In genomic region chr1:3796215-3797193, GRCh38 we compare ENCODE assay signal across 8 cellular contexts. TPM values are rescaled to one million over a fixed set of nuclear protein-coding genes. Genes with fewer than 3 reads are reported as not detected.
A peak's percentile ranks its signal among the peaks of the same experiment; 100 is the strongest.
DNase-seq lines count a peak whose midpoint lies in the region; ATAC-seq and TF ChIP-seq lines count a peak whose summit lies in the region.

TSS of gene LRRC47 (minus strand) at chr1:3796498. CDS start at chr1:3796476, 22 bp downstream.

- peaks cover 2% of the 10 kb centered on the region for H3K27me3 ChIP-seq in kidney epithelial cell (ENCODE audit: control insufficient read depth, insufficient read depth, low read length)

- DNase-seq in AG10803 (ENCODE audit: low read depth) (peak; percentile 88), NCI-H524 (lab: John Stamatoyannopoulos, UW) (peak; percentile 76 to 81), cerebellum (ENCODE audit: low spot score) (peak; percentile 96), kidney epithelial cell (ENCODE audit: low read depth) (peak; percentile 41)
- DNase-seq in activated CD4-positive, alpha-beta T cell treated with anti-CD3 and anti-CD28 coated beads for 24 hours (ENCODE audit: low read depth in 2 of 2) = peak; percentile 90 to 92
- DNase-seq in stimulated activated CD4-positive, alpha-beta T cell treated with anti-CD3 and anti-CD28 coated beads, Interleukin-15, amount 100 ng/mL, for 24 hours = peak; percentile 97

- H3K4me3 ChIP-seq in AG10803 (ENCODE audit: low read length) = peak within 1 kb of the TSS; percentile 75
- H3K4me3 ChIP-seq in kidney epithelial cell (ENCODE audit: low read depth, low read length) = peak within 1 kb of the TSS; percentile 86

- TF ChIP-seq CTCF in AG10803 (conservative IDR thresholded peaks at IDR 0.05; ENCODE audit: low read length) (no peak), kidney epithelial cell (IDR thresholded peaks at IDR 0.05; ENCODE audit: insufficient read depth, low read length, poor library complexity, severe bottlenecking) (no peak)

- peak; percentile 98 for ATAC-seq in GM19023 (IDR thresholded peaks at IDR 0.05; ENCODE audit: unreplicated experiment)
- peak; percentile 98 for ATAC-seq in HG03196 (IDR thresholded peaks at IDR 0.05; ENCODE audit: unreplicated experiment)

- no peaks in the 10 kb centered on the region for H3K36me3 ChIP-seq in kidney epithelial cell (ENCODE audit: control insufficient read depth, insufficient read depth, low read length)

RNA-seq across cellular contexts. Expression of gene LRRC47, which starts in this region (rescaled TPM):
- total RNA-seq in cerebellum (21.0 TPM), kidney epithelial cell (49.5 and 55.9 TPM in 2 replicates)

Comparison
In these comparisons a context has a peak if more than half of its experiments do, and no peak if none do; other contexts are left out.
1. Peak in every context shown above with its lines: DNase-seq, ATAC-seq and H3K4me3 ChIP-seq.
2. DNase-seq: peak in every context shown above with its lines; median percentile 97 in stimulated activated CD4-positive, alpha-beta T cell treated with anti-CD3 and anti-CD28 coated beads, Interleukin-15, amount 100 ng/mL, for 24 hours; 96 in cerebellum; 91 in activated CD4-positive, alpha-beta T cell treated with anti-CD3 and anti-CD28 coated beads for 24 hours; 88 in AG10803; 78 in NCI-H524; 41 in kidney epithelial cell.